Comparison of ENCODE assay signal across 16 cellular contexts in the genomic region with DNA sequence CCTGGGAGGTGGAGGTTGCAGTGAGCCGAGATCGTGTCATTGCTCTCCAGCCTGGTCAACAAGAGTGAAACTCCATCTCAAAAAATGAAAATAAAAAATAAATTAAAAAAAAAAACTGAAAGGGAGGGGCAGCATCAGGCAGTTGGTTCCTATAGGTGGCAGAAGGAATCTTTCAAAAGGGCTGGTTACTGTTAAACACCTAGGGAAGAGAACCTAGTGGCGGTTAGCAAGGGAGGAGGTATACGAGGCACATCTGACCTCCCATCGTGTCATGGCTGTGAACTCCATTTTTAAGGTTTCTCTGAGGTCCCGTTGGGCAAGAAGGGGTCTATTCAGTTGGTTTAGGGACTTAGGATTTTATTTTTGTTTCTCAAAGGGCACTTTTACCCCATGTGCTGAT.
"Had no signal": no experiment of that assay in that cellular context is flagged by ENCODE, and none has a peak within 500 bp of the region (broad histone marks: within the 10 kb centered on the region; RNA-seq: fewer than 3 reads in every experiment).

No MANE protein-coding gene starts in this region.

- H3K27me3 Mint-ChIP-seq: activated CD4-positive, alpha-beta memory T cell treated with anti-CD3 and anti-CD28 coated beads, Interleukin-2, amount 10 ng/mL, durations not matched to agents 7 days and 5 days; activated CD8-positive, alpha-beta memory T cell treated with anti-CD3 and anti-CD28 coated beads, Interleukin-2, amount 10 ng/mL, durations not matched to agents 7 days and 5 days; type B pancreatic cell had no signal

- H3K27ac Mint-ChIP-seq: activated B cell treated with CpG ODN at 0.5 μM for 24 hours; activated CD4-positive, alpha-beta memory T cell treated with anti-CD3 and anti-CD28 coated beads, Interleukin-2, amount 10 ng/mL, durations not matched to agents 7 days and 5 days; activated CD8-positive, alpha-beta memory T cell treated with anti-CD3 and anti-CD28 coated beads, Interleukin-2, amount 10 ng/mL, durations not matched to agents 7 days and 5 days; activated naive CD8-positive, alpha-beta T cell; stimulated activated memory B cell treated with anti-CD40 and anti-IgM and Interleukin-4, amounts not matched to agents 10 μg/mL and 1 μg/mL and 100 μg/mL, for 72 hours; T-helper 2 cell treated with Interferon-gamma antibody and Interleukin-4, amounts not matched to agents 5 μg/mL and 100 μg/mL, for 36 hours; type B pancreatic cell had no signal

- H3K36me3 ChIP-seq: left lung, sigmoid colon had no signal

- ATAC-seq: activated CD8-positive, alpha-beta memory T cell treated with anti-CD3 and anti-CD28 coated beads, Interleukin-2, amount 10 ng/mL, durations not matched to agents 7 days and 5 days; stimulated activated memory B cell treated with anti-CD40 and anti-IgM and Interleukin-4, amounts not matched to agents 10 μg/mL and 1 μg/mL and 100 μg/mL, for 72 hours had no signal

- H3K4me1 Mint-ChIP-seq: activated B cell treated with CpG ODN at 0.5 μM for 24 hours; activated CD4-positive, alpha-beta memory T cell treated with anti-CD3 and anti-CD28 coated beads, Interleukin-2, amount 10 ng/mL, durations not matched to agents 7 days and 5 days; activated CD8-positive, alpha-beta memory T cell treated with anti-CD3 and anti-CD28 coated beads, Interleukin-2, amount 10 ng/mL, durations not matched to agents 7 days and 5 days had no signal

- H3K4me3 ChIP-seq: left lung, sigmoid colon, testis had no signal

- DNase-seq: activated B cell treated with CpG ODN at 0.5 μM for 24 hours; activated CD4-positive, alpha-beta memory T cell treated with anti-CD3 and anti-CD28 coated beads, Interleukin-2, amount 10 ng/mL, durations not matched to agents 7 days and 5 days; activated CD4-positive, alpha-beta T cell treated with anti-CD3 and anti-CD28 coated beads for 48 hours; activated CD8-positive, alpha-beta memory T cell treated with anti-CD3 and anti-CD28 coated beads, Interleukin-2, amount 10 ng/mL, durations not matched to agents 7 days and 5 days; kidney; left lung; midbrain; nephron progenitor cell; nucleus accumbens; sigmoid colon; stimulated activated CD4-positive, alpha-beta T cell treated with anti-CD3 and anti-CD28 coated beads, Interleukin-4, amount 100 ng/mL, for 4 hours; testis had no signal

- H3K27me3 ChIP-seq: left lung, sigmoid colon, testis had no signal

- H3K9me3 ChIP-seq: left lung, sigmoid colon, testis had no signal

- H3K27ac ChIP-seq: left lung, sigmoid colon, testis had no signal

- H3K36me3 Mint-ChIP-seq: activated CD8-positive, alpha-beta memory T cell treated with anti-CD3 and anti-CD28 coated beads, Interleukin-2, amount 10 ng/mL, durations not matched to agents 7 days and 5 days; activated naive CD8-positive, alpha-beta T cell; stimulated activated memory B cell treated with anti-CD40 and anti-IgM and Interleukin-4, amounts not matched to agents 10 μg/mL and 1 μg/mL and 100 μg/mL, for 72 hours; type B pancreatic cell had no signal

- H3K9me3 Mint-ChIP-seq: activated B cell treated with CpG ODN at 0.5 μM for 24 hours; activated CD4-positive, alpha-beta memory T cell treated with anti-CD3 and anti-CD28 coated beads, Interleukin-2, amount 10 ng/mL, durations not matched to agents 7 days and 5 days; nephron progenitor cell; stimulated activated memory B cell treated with anti-CD40 and anti-IgM and Interleukin-4, amounts not matched to agents 10 μg/mL and 1 μg/mL and 100 μg/mL, for 72 hours; T-helper 2 cell treated with Interferon-gamma antibody and Interleukin-4, amounts not matched to agents 5 μg/mL and 100 μg/mL, for 36 hours had no signal

- H3K4me1 ChIP-seq: left lung, testis had no signal

- H3K4me3 Mint-ChIP-seq: activated B cell treated with CpG ODN at 0.5 μM for 24 hours; activated CD4-positive, alpha-beta memory T cell treated with anti-CD3 and anti-CD28 coated beads, Interleukin-2, amount 10 ng/mL, durations not matched to agents 7 days and 5 days; activated CD8-positive, alpha-beta memory T cell treated with anti-CD3 and anti-CD28 coated beads, Interleukin-2, amount 10 ng/mL, durations not matched to agents 7 days and 5 days; activated naive CD8-positive, alpha-beta T cell; nephron progenitor cell; stimulated activated memory B cell treated with anti-CD40 and anti-IgM and Interleukin-4, amounts not matched to agents 10 μg/mL and 1 μg/mL and 100 μg/mL, for 72 hours; T-helper 2 cell treated with Interferon-gamma antibody and Interleukin-4, amounts not matched to agents 5 μg/mL and 100 μg/mL, for 36 hours; type B pancreatic cell had no signal
